In genomic region chr2:106511476-106511888, GRCh38 we compare ENCODE assay signal across 9 cellular contexts. TPM values are rescaled to one million over a fixed set of nuclear protein-coding genes. Genes with fewer than 3 reads are reported as not detected.
DNase-seq lines count a peak whose midpoint lies in the region; TF ChIP-seq lines count a peak whose summit lies in the region.
"Not testable (repeated sequence)": the region's sequence is repeated elsewhere in the genome, so short reads cannot be mapped to it uniquely, and the experiment has no call there.
"Had no signal": no experiment of that assay in that cellular context is flagged by ENCODE, and none has a peak within 500 bp of the region (broad histone marks: within the 10 kb centered on the region; RNA-seq: fewer than 3 reads in every experiment).

No MANE protein-coding gene starts in this region.

- WGBS in ovary, 3 donors = 31 to 55% (median 47%) methylated on average over 9 to 10 of the region's 14 CpGs

- not testable (repeated sequence) for H3K9me3 Mint-ChIP-seq in activated T-cell treated with anti-CD3 and anti-CD28 coated beads, Interleukin-2, amount 50 U/mL, for 24 hours

- DNase-seq in A673 (ENCODE audit: low spot score) = peak; percentile 35
- peak; percentile 15 to 36 for DNase-seq in HL-60 (ENCODE audit: low read depth in 1 of 2, low spot score in 1 of 2)
- peak; percentile 44 for DNase-seq in SIG-M5 treated with dmso at 0.1 percent for 504 hours (lab: John Stamatoyannopoulos, UW; ENCODE audit: unreplicated experiment)
- peak; percentile 52 for DNase-seq in activated T-cell treated with anti-CD3 and anti-CD28 coated beads, Interleukin-2, amount 50 U/mL, for 24 hours
- DNase-seq in caudate nucleus (lab: John Stamatoyannopoulos, UW) = peak in 36 of 61 donors; percentile 2 to 77 (median 24)
- peak; percentile 43 for DNase-seq in left ventricle myocardium inferior
- peak in 3 of 5 donors; percentile 24 to 60 (median 39) for DNase-seq in ovary
- peak; percentile 19 to 34 (median 30) for DNase-seq in stimulated activated CD4-positive, alpha-beta T cell treated with anti-CD3 and anti-CD28 coated beads, TNF-alpha, amount 100 ng/mL, for 48 hours (ENCODE audit: low read depth in 3 of 3)

- H3K27ac ChIP-seq in A673 (ENCODE audit: low read depth, low read length, poor library complexity, severe bottlenecking); HL-60 (replicated peaks); caudate nucleus (ENCODE audit: low read depth, low read length); ovary: not testable (repeated sequence)
- peak overlapping the region; percentile 50 for H3K27ac ChIP-seq in left ventricle myocardium inferior (replicated peaks)

- intact Hi-C loops in A673 (cut with micrococcal nuclease; ENCODE audit: unreplicated experiment); left ventricle myocardium inferior (cut with micrococcal nuclease); ovary (cut with DNase I): not testable (repeated sequence)

- not testable (repeated sequence) for BruUV-seq in A673 (replicated peaks; lab: Mats Ljungman, UMichigan)

- not testable (repeated sequence) for H3K9me3 ChIP-seq in A673 (ENCODE audit: low read depth, low read length, poor library complexity, severe bottlenecking); left ventricle myocardium inferior (replicated peaks); ovary

- H3K4me1 Mint-ChIP-seq in activated T-cell treated with anti-CD3 and anti-CD28 coated beads, Interleukin-2, amount 50 U/mL, for 24 hours (ENCODE audit: low read depth) = peaks cover 28% of the 10 kb centered on the region

- not testable (repeated sequence) for H3K27me3 Mint-ChIP-seq in activated T-cell treated with anti-CD3 and anti-CD28 coated beads, Interleukin-2, amount 50 U/mL, for 24 hours

- TF ChIP-seq CTCF in A673 (conservative IDR thresholded peaks at IDR 0.05; ENCODE audit: low read depth, low read length); HL-60 (IDR thresholded peaks at IDR 0.05; ENCODE audit: insufficient read depth, low read length); left ventricle myocardium inferior (IDR thresholded peaks at IDR 0.05; ENCODE audit: borderline replicate concordance); ovary (IDR thresholded peaks at IDR 0.05): not testable (repeated sequence)

- CTCF ChIA-PET in A673 (lab: Charles Lee) = not testable (repeated sequence)

- not testable (repeated sequence) for TF ChIP-seq EP300 in ovary (IDR thresholded peaks at IDR 0.05)

- not testable (repeated sequence) for H3K4me1 ChIP-seq in A673 (ENCODE audit: insufficient read depth, low read length, poor library complexity, severe bottlenecking); left ventricle myocardium inferior; ovary (ENCODE audit: insufficient read depth)

- not testable (repeated sequence) for TF ChIP-seq POLR2A in ovary (IDR thresholded peaks at IDR 0.05)

- H3K4me3 ChIP-seq in A673 (ENCODE audit: low read depth, low read length, poor library complexity, severe bottlenecking); HL-60 (replicated peaks; ENCODE audit: insufficient read depth, low read length); left ventricle myocardium inferior; ovary: not testable (repeated sequence)

- not testable (repeated sequence) for H3K36me3 ChIP-seq in A673 (ENCODE audit: insufficient read depth, low read length, poor library complexity, severe bottlenecking); left ventricle myocardium inferior; ovary

- H3K27me3 ChIP-seq in A673 (replicated peaks; ENCODE audit: insufficient read depth, low read depth, low read length, poor library complexity); HL-60 (ENCODE audit: insufficient read depth, poor library complexity, severe bottlenecking); left ventricle myocardium inferior (ENCODE audit: low read depth); ovary: not testable (repeated sequence)

- peak overlapping the region; percentile 72 for H3K27ac Mint-ChIP-seq in activated T-cell treated with anti-CD3 and anti-CD28 coated beads, Interleukin-2, amount 50 U/mL, for 24 hours

- POLR2A ChIA-PET in A673 (lab: Charles Lee; ENCODE audit: low non-redundant PET) = not testable (repeated sequence)

- not testable (repeated sequence) for H3K4me3 Mint-ChIP-seq in activated T-cell treated with anti-CD3 and anti-CD28 coated beads, Interleukin-2, amount 50 U/mL, for 24 hours

- H3K36me3 Mint-ChIP-seq in activated T-cell treated with anti-CD3 and anti-CD28 coated beads, Interleukin-2, amount 50 U/mL, for 24 hours (ENCODE audit: low read depth) = not testable (repeated sequence)

RNA-seq across cellular contexts. Expression of gene CD8B2, which starts 24.3 kb away (rescaled TPM):
- total RNA-seq in A673 (2021) (not detected in 2 replicates), left ventricle myocardium inferior (not detected), ovary (under 1 TPM in 1 of 7 donors, not detected in 6; 0.07 TPM)
- polyA plus RNA-seq in ovary = not detected
- total RNA-seq: subcutaneous adipose tissue had no signal

RNA-seq across cellular contexts. Expression of gene RGPD3, which starts 43.3 kb away (rescaled TPM):
- total RNA-seq in A673 (2021) (0.30 and 0.57 TPM in 2 replicates), left ventricle myocardium inferior (not detected), ovary (under 1 TPM; 0.08 to 0.80 (median 0.18) TPM)
- under 1 TPM; 0.12 to 0.15 TPM for polyA plus RNA-seq in ovary
